In genomic region chr17:50177983-50178834, GRCh38 we compare ENCODE assay signal across 1 cellular context.
TF ChIP-seq lines count a peak whose summit lies in the region.

No MANE protein-coding gene starts in this region.

TF ChIP-seq in HepG2, 621 proteins besides CTCF, POLR2A, EP300 and RAD21 (continued from another document and continues in another):
- TF ChIP-seq ZNF34 (CRISPR knock-in tag; IDR thresholded peaks at IDR 0.05; ENCODE audit: borderline replicate concordance) (no peak; the same call in 1 of the 2 replicates), CBX1 (IDR thresholded peaks at IDR 0.05; ENCODE audit: low read depth) (peak; percentile 30), BCL3 (CRISPR knock-in tag; IDR thresholded peaks at IDR 0.05) (no peak), PBX3 (CRISPR knock-in tag; IDR thresholded peaks at IDR 0.05; ENCODE audit: borderline replicate concordance) (no peak), POGK (CRISPR knock-in tag; conservative IDR thresholded peaks at IDR 0.05) (peak; percentile 63), ZNF605 (CRISPR knock-in tag; IDR thresholded peaks at IDR 0.05) (peak; percentile 79; the same call in 1 of the 2 replicates), ZNF784 (CRISPR knock-in tag; IDR thresholded peaks at IDR 0.05; ENCODE audit: borderline replicate concordance) (peak; percentile 90; the same call in 1 of the 2 replicates), REXO4 (CRISPR knock-in tag; IDR thresholded peaks at IDR 0.05; ENCODE audit: borderline replicate concordance) (no peak), ZNF558 (CRISPR knock-in tag; IDR thresholded peaks at IDR 0.05; ENCODE audit: borderline replicate concordance) (peak; percentile 50; the same call in 1 of the 2 replicates), TBX2 (CRISPR knock-in tag; IDR thresholded peaks at IDR 0.05; ENCODE audit: borderline replicate concordance) (peak; percentile 65; the same call in 1 of the 2 replicates), MXI1 (IDR thresholded peaks at IDR 0.05; ENCODE audit: borderline replicate concordance, low read depth, low read length) (no peak), U2AF2 (IDR thresholded peaks at IDR 0.05; ENCODE audit: low read depth, low read length) (no peak), MTERF4 (CRISPR knock-in tag; IDR thresholded peaks at IDR 0.05) (peak; percentile 66; the same call in 1 of the 2 replicates), RAD51 (IDR thresholded peaks at IDR 0.05; ENCODE audit: borderline replicate concordance) (no peak), HNF4G (IDR thresholded peaks at IDR 0.05; ENCODE audit: borderline replicate concordance, low read depth, low read length) (no peak; the same call in 1 of the 2 replicates), HNF4G (CRISPR knock-in tag; IDR thresholded peaks at IDR 0.05; ENCODE audit: borderline replicate concordance, low read depth) (no peak), ELF4 (CRISPR knock-in tag; IDR thresholded peaks at IDR 0.05; ENCODE audit: borderline replicate concordance) (no peak), ZNF24 (IDR thresholded peaks at IDR 0.05) (no peak), ZNF225 (CRISPR knock-in tag; IDR thresholded peaks at IDR 0.05) (0 out of 2 replicates have a peak, but pooled peaks have one; percentile 29), ZNF441 (CRISPR knock-in tag; IDR thresholded peaks at IDR 0.05; ENCODE audit: borderline replicate concordance) (0 out of 2 replicates have a peak, but pooled peaks have one; percentile 49), NR0B2 (CRISPR knock-in tag; IDR thresholded peaks at IDR 0.05) (no peak; the same call in none of the 2 replicates), DNMT3B (CRISPR knock-in tag; conservative IDR thresholded peaks at IDR 0.05) (0 out of 2 replicates have a peak, but pooled peaks have one; percentile 41), ZMYM2 (CRISPR knock-in tag; IDR thresholded peaks at IDR 0.05) (0 out of 2 replicates have a peak, but pooled peaks have one; percentile 35), MXD3 (CRISPR knock-in tag; IDR thresholded peaks at IDR 0.05) (peak; percentile 56; the same call in 1 of the 2 replicates), TFDP1 (CRISPR knock-in tag; IDR thresholded peaks at IDR 0.05; ENCODE audit: borderline replicate concordance) (peak; percentile 55; the same call in 1 of the 2 replicates), GZF1 (CRISPR knock-in tag; IDR thresholded peaks at IDR 0.05) (peak; percentile 48; the same call in 1 of the 2 replicates), ZBTB21 (CRISPR knock-in tag; IDR thresholded peaks at IDR 0.05) (no peak), ZNF451 (CRISPR knock-in tag; IDR thresholded peaks at IDR 0.05) (0 out of 2 replicates have a peak, but pooled peaks have one; percentile 73), PAX8 (CRISPR knock-in tag; IDR thresholded peaks at IDR 0.05; ENCODE audit: borderline replicate concordance) (0 out of 2 replicates have a peak, but pooled peaks have one; percentile 5), ZNF512 (CRISPR knock-in tag; IDR thresholded peaks at IDR 0.05) (no peak), MEF2D (CRISPR knock-in tag; IDR thresholded peaks at IDR 0.05) (0 out of 2 replicates have a peak, but pooled peaks have one; percentile 44), IRF2 (CRISPR knock-in tag; IDR thresholded peaks at IDR 0.05) (0 out of 2 replicates have a peak, but pooled peaks have one; percentile 53), ZNF746 (CRISPR knock-in tag; IDR thresholded peaks at IDR 0.05) (peak; percentile 48; the same call in 1 of the 2 replicates), PHF20 (CRISPR knock-in tag; IDR thresholded peaks at IDR 0.05) (peak; percentile 42; the same call in 1 of the 2 replicates), ATAD3A (CRISPR knock-in tag; IDR thresholded peaks at IDR 0.05) (no peak), BCL6 (CRISPR knock-in tag; IDR thresholded peaks at IDR 0.05) (peak; percentile 38; the same call in 1 of the 2 replicates), ZNF281 (CRISPR knock-in tag; IDR thresholded peaks at IDR 0.05; ENCODE audit: borderline replicate concordance) (0 out of 2 replicates have a peak, but pooled peaks have one; percentile 52), CAMTA2 (CRISPR knock-in tag; IDR thresholded peaks at IDR 0.05; ENCODE audit: borderline replicate concordance) (peak; percentile 93; the same call in 1 of the 2 replicates), HMGA1 (CRISPR knock-in tag; conservative IDR thresholded peaks at IDR 0.05) (no peak), SNRNP70 (IDR thresholded peaks at IDR 0.05; ENCODE audit: low read depth, low read length) (no peak), TAF15 (IDR thresholded peaks at IDR 0.05; ENCODE audit: low read depth, low read length, poor library complexity, severe bottlenecking) (no peak), CCDC6 (CRISPR knock-in tag; IDR thresholded peaks at IDR 0.05) (peak; percentile 65; the same call in 1 of the 2 replicates), RCOR2 (CRISPR knock-in tag; IDR thresholded peaks at IDR 0.05) (peak; percentile 65; the same call in 1 of the 2 replicates), GABPB1 (CRISPR knock-in tag; IDR thresholded peaks at IDR 0.05) (peak; percentile 48), PHF21A (CRISPR knock-in tag; IDR thresholded peaks at IDR 0.05) (peak; percentile 56), ZNF350 (CRISPR knock-in tag; IDR thresholded peaks at IDR 0.05; ENCODE audit: borderline replicate concordance, low read depth) (peak; percentile 44; the same call in 1 of the 2 replicates), ZNF382 (CRISPR knock-in tag; IDR thresholded peaks at IDR 0.05; ENCODE audit: borderline replicate concordance) (no peak), KDM2A (CRISPR knock-in tag; IDR thresholded peaks at IDR 0.05; ENCODE audit: borderline replicate concordance, low read depth) (peak; percentile 56; the same call in 1 of the 2 replicates), SOX5 (CRISPR knock-in tag; IDR thresholded peaks at IDR 0.05; ENCODE audit: borderline replicate concordance) (no peak), FOSL2 (CRISPR knock-in tag; IDR thresholded peaks at IDR 0.05) (peak; percentile 62), ZNF143 (CRISPR knock-in tag; IDR thresholded peaks at IDR 0.05) (no peak; the same call in 1 of the 2 replicates), YEATS2 (CRISPR knock-in tag; IDR thresholded peaks at IDR 0.05; ENCODE audit: borderline replicate concordance) (peak; percentile 31; the same call in 1 of the 2 replicates), RBM39 (IDR thresholded peaks at IDR 0.05; ENCODE audit: low read depth, low read length, poor library complexity, severe bottlenecking) (no peak), SIX4 (CRISPR knock-in tag; IDR thresholded peaks at IDR 0.05) (0 out of 2 replicates have a peak, but pooled peaks have one; percentile 49), ZNF253 (CRISPR knock-in tag; IDR thresholded peaks at IDR 0.05; ENCODE audit: borderline replicate concordance) (no peak), ZBTB38 (CRISPR knock-in tag; IDR thresholded peaks at IDR 0.05) (peak; percentile 16; the same call in 1 of the 2 replicates)
